8 cellular contexts compared by ENCODE assay signal in genomic region chr7:13920053-13920697, GRCh38.
DNase-seq lines count a peak whose midpoint lies in the region; ATAC-seq and TF ChIP-seq lines count a peak whose summit lies in the region.

No MANE protein-coding gene starts in this region.

- DNase-seq in A172 (ENCODE audit: low spot score) = peak; percentile 99
- DNase-seq in HuH-7.5 (ENCODE audit: low spot score) = peak; percentile 27
- peak; percentile 91 for DNase-seq in RKO (ENCODE audit: low spot score)
- peak; percentile 99 for DNase-seq in fibroblast of pulmonary artery (ENCODE audit: low read depth)
- DNase-seq in gastrocnemius medialis = no peak
- DNase-seq in testis = no peak
- DNase-seq in occipital lobe (lab: John Stamatoyannopoulos, UW) = no peak

- intact Hi-C loops in gastrocnemius medialis (cut with DNase I; ENCODE audit: low total_unique reads) = no loop called here
- intact Hi-C loops in testis (cut with DNase I; ENCODE audit: low total_unique reads) = no loop called here

- H3K27me3 ChIP-seq in gastrocnemius medialis (no peaks in the 10 kb centered on the region), testis (no peaks in the 10 kb centered on the region)

- H3K36me3 ChIP-seq in gastrocnemius medialis (no peaks in the 10 kb centered on the region), testis (ENCODE audit: low read depth, missing control alignments) (no peaks in the 10 kb centered on the region)

- H3K4me3 ChIP-seq in fibroblast of pulmonary artery (replicated peaks; ENCODE audit: low read depth, low read length) (peak overlapping the region; percentile 35), gastrocnemius medialis (no peak overlapping the region), testis (no peak overlapping the region)

- in situ Hi-C loops in gastrocnemius medialis (cut with MboI; ENCODE audit: low sequenced_read_pairs in 4 of 4) = no loop called here

- no peak for TF ChIP-seq POLR2A in gastrocnemius medialis (IDR thresholded peaks at IDR 0.05)
- no peak for TF ChIP-seq POLR2A in testis (IDR thresholded peaks at IDR 0.05)

- no peak for TF ChIP-seq CTCF in fibroblast of pulmonary artery (IDR thresholded peaks at IDR 0.05; ENCODE audit: low read length, missing control alignments)
- TF ChIP-seq CTCF in gastrocnemius medialis (IDR thresholded peaks at IDR 0.05 in 4 of 5, conservative IDR thresholded peaks at IDR 0.05 in 1 of 5) = no peak
- no peak for TF ChIP-seq CTCF in testis (IDR thresholded peaks at IDR 0.05)

- H3K27ac ChIP-seq in gastrocnemius medialis = peak overlapping the region in 1 of 4 donors; percentile 25
- peak overlapping the region in 1 of 2 donors; percentile 20 for H3K27ac ChIP-seq in testis

- ATAC-seq in gastrocnemius medialis (peak; percentile 21 to 62), GM18498 (IDR thresholded peaks at IDR 0.05; ENCODE audit: unreplicated experiment) (no peak)

- H3K9me3 ChIP-seq in gastrocnemius medialis (no peaks in the 10 kb centered on the region), testis (no peaks in the 10 kb centered on the region)

- 58 to 70% methylated on average over 1 of the region's 1 CpG for WGBS in testis, 2 donors

- H3K4me1 ChIP-seq in gastrocnemius medialis (peaks cover 0 to 7% of the 10 kb centered on the region in 2 donors), testis (no peaks in the 10 kb centered on the region)

Comparison
In these comparisons a context has a peak if more than half of its experiments do, and no peak if none do; other contexts are left out.
1. DNase-seq: peak in A172 (single experiment), HuH-7.5 (single experiment), RKO (single experiment) and fibroblast of pulmonary artery (single experiment); none in gastrocnemius medialis (0 of 2), testis (single experiment) and occipital lobe (single experiment).